ENCODE assay signal across 28 cellular contexts in the genomic region with DNA sequence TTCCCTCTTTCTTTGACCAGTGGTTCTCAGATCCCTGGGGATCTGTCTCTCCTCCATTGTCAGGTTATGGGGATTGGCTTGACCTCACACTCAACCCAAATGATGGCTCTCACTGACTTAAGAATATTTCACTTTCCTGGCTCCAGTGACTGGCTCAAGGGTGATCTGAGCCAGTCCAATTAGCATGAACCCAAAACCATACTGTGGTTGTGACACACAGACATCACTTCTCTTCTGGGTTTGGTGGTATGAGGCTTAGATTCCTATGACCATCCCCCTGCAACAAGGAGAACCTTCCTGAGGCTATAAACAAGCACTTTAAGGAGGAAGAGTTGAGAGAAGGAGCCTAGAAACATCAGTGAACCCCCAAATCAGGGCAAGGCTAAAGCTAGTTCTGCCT.
"Had no signal": no experiment of that assay in that cellular context is flagged by ENCODE, and none has a peak within 500 bp of the region (broad histone marks: within the 10 kb centered on the region; RNA-seq: fewer than 3 reads in every experiment).

No MANE protein-coding gene starts in this region.

- H3K27ac Mint-ChIP-seq: activated CD4-positive, alpha-beta T cell treated with anti-CD3 and anti-CD28 coated beads for 36 hours; activated T-cell treated with anti-CD3 and anti-CD28 coated beads, Interleukin-2, amount 50 U/mL, for 72 hours; endodermal cell; nephron progenitor cell; stimulated activated memory B cell treated with anti-CD40 and anti-IgM and Interleukin-4, amounts not matched to agents 10 μg/mL and 1 μg/mL and 100 μg/mL, for 72 hours; stimulated activated naive CD8-positive, alpha-beta T cell treated with anti-CD3 and anti-CD28 coated beads, Interleukin-15, amount 100 ng/mL, for 72 hours had no signal

- H3K4me1 Mint-ChIP-seq: activated CD4-positive, alpha-beta T cell treated with anti-CD3 and anti-CD28 coated beads for 36 hours; endodermal cell; naive B cell; nephron progenitor cell; stimulated activated memory B cell treated with anti-CD40 and anti-IgM and Interleukin-4, amounts not matched to agents 10 μg/mL and 1 μg/mL and 100 μg/mL, for 72 hours; stimulated activated naive CD8-positive, alpha-beta T cell treated with anti-CD3 and anti-CD28 coated beads, Interleukin-15, amount 100 ng/mL, for 72 hours had no signal

- H3K4me3 ChIP-seq: esophagus muscularis mucosa, pancreas, prostate gland, sigmoid colon, smooth muscle cell, upper lobe of right lung had no signal

- H3K27me3 ChIP-seq: esophagus muscularis mucosa, pancreas, sigmoid colon, upper lobe of right lung had no signal

- H3K9me3 Mint-ChIP-seq: activated naive CD4-positive, alpha-beta T cell treated with anti-CD3 and anti-CD28 coated beads, Interleukin-2, amount 50 U/mL, for 72 hours; activated T-cell treated with anti-CD3 and anti-CD28 coated beads, Interleukin-2, amount 50 U/mL, for 72 hours; endodermal cell; naive B cell; stimulated activated memory B cell treated with anti-CD40 and anti-IgM and Interleukin-4, amounts not matched to agents 10 μg/mL and 1 μg/mL and 100 μg/mL, for 72 hours; stimulated activated naive CD8-positive, alpha-beta T cell treated with anti-CD3 and anti-CD28 coated beads, Interleukin-15, amount 100 ng/mL, for 72 hours had no signal

- H3K36me3 Mint-ChIP-seq: activated naive CD4-positive, alpha-beta T cell treated with anti-CD3 and anti-CD28 coated beads, Interleukin-2, amount 50 U/mL, for 72 hours; naive B cell; stimulated activated memory B cell treated with anti-CD40 and anti-IgM and Interleukin-4, amounts not matched to agents 10 μg/mL and 1 μg/mL and 100 μg/mL, for 72 hours had no signal

- H3K27ac ChIP-seq: esophagus muscularis mucosa, pancreas, prostate gland, sigmoid colon, upper lobe of right lung had no signal

- H3K4me2 ChIP-seq: smooth muscle cell had no signal

- H3K4me3 Mint-ChIP-seq: activated CD4-positive, alpha-beta T cell treated with anti-CD3 and anti-CD28 coated beads for 36 hours; activated T-cell treated with anti-CD3 and anti-CD28 coated beads, Interleukin-2, amount 50 U/mL, for 72 hours; endodermal cell; naive B cell; nephron progenitor cell; stimulated activated memory B cell treated with anti-CD40 and anti-IgM and Interleukin-4, amounts not matched to agents 10 μg/mL and 1 μg/mL and 100 μg/mL, for 72 hours; stimulated activated naive CD8-positive, alpha-beta T cell treated with anti-CD3 and anti-CD28 coated beads, Interleukin-15, amount 100 ng/mL, for 72 hours had no signal

- H3K9me3 ChIP-seq: esophagus muscularis mucosa, pancreas, prostate gland, sigmoid colon, upper lobe of right lung had no signal

- H3K36me3 ChIP-seq: esophagus muscularis mucosa, pancreas, prostate gland, sigmoid colon, upper lobe of right lung had no signal

- H3K4me1 ChIP-seq: pancreas, prostate gland, upper lobe of right lung had no signal

- ATAC-seq: activated CD4-positive, alpha-beta T cell treated with anti-CD3 and anti-CD28 coated beads for 36 hours; activated naive CD4-positive, alpha-beta T cell treated with anti-CD3 and anti-CD28 coated beads, Interleukin-2, amount 50 U/mL, for 72 hours; activated T-cell treated with anti-CD3 and anti-CD28 coated beads, Interleukin-2, amount 50 U/mL, for 72 hours; left cardiac atrium; pancreas; stimulated activated memory B cell treated with anti-CD40 and anti-IgM and Interleukin-4, amounts not matched to agents 10 μg/mL and 1 μg/mL and 100 μg/mL, for 72 hours; stimulated activated naive CD8-positive, alpha-beta T cell treated with anti-CD3 and anti-CD28 coated beads, Interleukin-15, amount 100 ng/mL, for 72 hours; upper lobe of right lung had no signal

- DNase-seq: activated CD4-positive, alpha-beta T cell treated with anti-CD3 and anti-CD28 coated beads for 36 hours; activated CD4-positive, alpha-beta T cell treated with anti-CD3 and anti-CD28 coated beads, Interleukin-2, amount 50 U/mL, for 4 hours; activated CD4-positive, CD25-positive, alpha-beta regulatory T cell; activated naive CD4-positive, alpha-beta T cell; activated T-cell treated with anti-CD3 and anti-CD28 coated beads for 4 hours; activated T-cell treated with anti-CD3 and anti-CD28 coated beads, Interleukin-2, amount 50 U/mL, for 72 hours; anterior cingulate cortex; caudate nucleus; endodermal cell; glutamatergic neuron; islet precursor cell; left cardiac atrium; mammary epithelial cell; naive B cell; nephron progenitor cell; pancreas; sigmoid colon; stimulated activated CD4-positive, alpha-beta T cell treated with anti-CD3 and anti-CD28 coated beads, Interleukin-1b, Interleukin-23, amount 100 ng/mL, for 48 hours; stimulated activated CD4-positive, alpha-beta T cell treated with anti-CD3 and anti-CD28 coated beads, Interleukin-4, amount 100 ng/mL, for 4 hours; stimulated activated CD8-positive, alpha-beta memory T cell treated with anti-CD3 and anti-CD28 coated beads, Interleukin-4, amount 100 ng/mL, for 48 hours; stimulated activated naive CD8-positive, alpha-beta T cell treated with anti-CD3 and anti-CD28 coated beads, Interleukin-15, amount 100 ng/mL, for 72 hours; substantia nigra; upper lobe of right lung had no signal
